In the genomic region with DNA sequence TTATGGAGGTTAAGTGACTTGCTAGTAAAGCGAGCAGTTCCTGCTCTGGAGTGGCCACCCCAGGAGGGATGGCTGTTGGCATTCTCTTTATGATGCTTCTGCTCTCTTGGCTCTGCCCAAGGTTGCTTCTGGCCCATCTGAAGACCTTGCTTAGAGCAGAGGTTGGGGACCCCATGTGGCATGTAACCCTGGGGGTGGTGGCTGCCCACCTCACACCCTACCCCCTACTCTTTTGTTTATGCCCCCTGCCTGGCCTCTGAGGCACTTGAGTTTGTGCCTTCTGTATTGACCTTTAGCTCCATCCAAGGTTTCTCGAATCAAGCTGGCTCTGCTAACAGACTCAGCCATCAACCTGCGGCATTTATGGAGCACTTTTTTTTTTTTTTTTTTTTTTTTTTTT, we compare ENCODE assay signal across 21 cellular contexts.
DNase-seq lines count a peak whose midpoint lies in the region; ATAC-seq and TF ChIP-seq lines count a peak whose summit lies in the region.
"Had no signal": no experiment of that assay in that cellular context is flagged by ENCODE, and none has a peak within 500 bp of the region (broad histone marks: within the 10 kb centered on the region; RNA-seq: fewer than 3 reads in every experiment).

No MANE protein-coding gene starts in this region.

- CTCF ChIA-PET in HEK293 (lab: Yijun Ruan, JAX) = interaction anchor here (0.6 kb wide), 2 partner anchors 10 to 66 kb away, joined by 3 read pairs; no protein-coding TSS in a partner anchor

- no peak for DNase-seq in WERI-Rb-1
- DNase-seq in neuronal stem cell (ENCODE audit: low spot score) = no peak
- no peak for DNase-seq in Ammon's horn (ENCODE audit: low spot score)
- no peak for DNase-seq in foreskin keratinocyte
- no peak for DNase-seq in midbrain (lab: John Stamatoyannopoulos, UW)
- no peak for DNase-seq in activated T-helper 1 cell treated with anti-CD3 and anti-CD28 coated beads, Interleukin-12 subunit alpha, Interleukin-12 subunit beta, Interleukin-2, Interleukin-4 antibody, amounts not matched to agents 30 ng/mL and 10 ng/mL and 1 ng/mL, durations not matched to agents 14 hours and 24 hours and 36 hours (ENCODE audit: low spot score)
- DNase-seq: DMS153, EL, GDM1, MM.1S, NCI-H2029, NCI-H2227 treated with DMSO at 0.1 percent for 48 hours, NCI-H526 treated with DMSO at 0.1 percent for 48 hours, Peyer's patch, SIG-M5 had no signal

- H3K4me2 ChIP-seq in BLaER1 treated with 17β-estradiol and CSF1 and Interleukin-3, amounts not matched to agents 10 nM and 100 nM = peak overlapping the region in 10 of 11 experiments; percentile 26 to 89 (median 86); a peak in 18 of 22 replicates
- no peak overlapping the region for H3K4me2 ChIP-seq in neuronal stem cell (ENCODE audit: insufficient read depth, low read length, poor library complexity, severe bottlenecking)

- H2BK120ac ChIP-seq in neuronal stem cell (ENCODE audit: low read depth, low read length) = no peak overlapping the region

- H3K4me3 Mint-ChIP-seq in activated T-helper 1 cell treated with anti-CD3 and anti-CD28 coated beads, Interleukin-12 subunit alpha, Interleukin-12 subunit beta, Interleukin-2, Interleukin-4 antibody, amounts not matched to agents 30 ng/mL and 10 ng/mL and 1 ng/mL, durations not matched to agents 14 hours and 24 hours and 36 hours = no peak overlapping the region
- H3K4me3 Mint-ChIP-seq: B cell had no signal

- H3K18ac ChIP-seq in neuronal stem cell (ENCODE audit: low read length) = peak overlapping the region; percentile 37

- peaks cover 0 to 10% (median 6%) of the 10 kb centered on the region in 11 experiments; a peak in 6 of 22 replicates for H3K9me3 ChIP-seq in BLaER1 treated with 17β-estradiol and CSF1 and Interleukin-3, amounts not matched to agents 10 nM and 100 nM (replicated peaks in 1 of 11)
- H3K9me3 ChIP-seq in HEK293 (ENCODE audit: control insufficient read depth, insufficient read depth, low read depth, low read length) = no peaks in the 10 kb centered on the region
- H3K9me3 ChIP-seq in WERI-Rb-1 (ENCODE audit: severe bottlenecking) = peaks cover 4% of the 10 kb centered on the region
- H3K9me3 ChIP-seq in neuronal stem cell (replicated peaks in 1 of 2; ENCODE audit: control insufficient read depth in 2 of 2, insufficient read depth in 1 of 2, low read depth in 1 of 2, low read length in 2 of 2) = no peaks in the 10 kb centered on the region
- H3K9me3 ChIP-seq: Peyer's patch had no signal

- POLR2A ChIA-PET in HEK293 (lab: Yijun Ruan, JAX) = no interaction called here

- no peak overlapping the region for H2AFZ ChIP-seq in neuronal stem cell (ENCODE audit: low read length)

- H4K8ac ChIP-seq in neuronal stem cell (ENCODE audit: low read depth, low read length) = no peak overlapping the region

- H3K14ac ChIP-seq in neuronal stem cell (ENCODE audit: low read length) = no peak overlapping the region

- H3K79me1 ChIP-seq in neuronal stem cell (ENCODE audit: low read depth, low read length) = no peaks in the 10 kb centered on the region

- no peak overlapping the region for H2BK15ac ChIP-seq in neuronal stem cell (ENCODE audit: low read length)

- intact Hi-C loops in activated T-helper 1 cell treated with anti-CD3 and anti-CD28 coated beads, Interleukin-12 subunit alpha, Interleukin-12 subunit beta, Interleukin-2, Interleukin-4 antibody, amounts not matched to agents 30 ng/mL and 10 ng/mL and 1 ng/mL, durations not matched to agents 14 hours and 24 hours and 36 hours (cut with micrococcal nuclease) = no loop called here

- no peak overlapping the region for H4K91ac ChIP-seq in neuronal stem cell (ENCODE audit: low read depth, low read length, poor library complexity)

- no peak overlapping the region for H3K27ac Mint-ChIP-seq in activated T-helper 1 cell treated with anti-CD3 and anti-CD28 coated beads, Interleukin-12 subunit alpha, Interleukin-12 subunit beta, Interleukin-2, Interleukin-4 antibody, amounts not matched to agents 30 ng/mL and 10 ng/mL and 1 ng/mL, durations not matched to agents 14 hours and 24 hours and 36 hours
- H3K27ac Mint-ChIP-seq: B cell had no signal

- no peak overlapping the region for H3K4ac ChIP-seq in neuronal stem cell (ENCODE audit: low read length)

- H3K27ac ChIP-seq in BLaER1 treated with 17β-estradiol and CSF1 and Interleukin-3, amounts not matched to agents 10 nM and 100 nM = peak overlapping the region in 6 of 11 experiments; percentile 55 to 93 (median 71); a peak in 10 of 22 replicates
- H3K27ac ChIP-seq in HEK293 (ENCODE audit: extremely low read depth, low read depth, low read length) (no peak overlapping the region), WERI-Rb-1 (peak overlapping the region; percentile 81), neuronal stem cell (replicated peaks; ENCODE audit: low read length) (no peak overlapping the region), foreskin keratinocyte (no peak overlapping the region)
- H3K27ac ChIP-seq: Peyer's patch, SK-N-MC had no signal

- H3K4me3 ChIP-seq in BLaER1 treated with 17β-estradiol and CSF1 and Interleukin-3, amounts not matched to agents 10 nM and 100 nM = peak overlapping the region in 1 of 10 experiments; percentile 11; a peak in 1 of 20 replicates
- H3K4me3 ChIP-seq in HEK293 (ENCODE audit: low read depth, low read length) (no peak overlapping the region), WERI-Rb-1 (ENCODE audit: low read depth, low read length) (no peak overlapping the region), neuronal stem cell (ENCODE audit: low read length in 2 of 2) (no peak overlapping the region)
- H3K4me3 ChIP-seq: GM12878, K562, Peyer's patch, SK-N-MC had no signal

- no peaks in the 10 kb centered on the region for H3K27me3 ChIP-seq in BLaER1 treated with 17β-estradiol and CSF1 and Interleukin-3, amounts not matched to agents 10 nM and 100 nM
- no peaks in the 10 kb centered on the region for H3K27me3 ChIP-seq in WERI-Rb-1 (ENCODE audit: insufficient read depth, low read depth, severe bottlenecking)
- no peaks in the 10 kb centered on the region for H3K27me3 ChIP-seq in neuronal stem cell (ENCODE audit: control insufficient read depth in 3 of 3, insufficient read depth in 3 of 3, low read depth in 1 of 3, low read length in 3 of 3)
- H3K27me3 ChIP-seq in foreskin keratinocyte = no peaks in the 10 kb centered on the region
- H3K27me3 ChIP-seq: Peyer's patch had no signal

- H3K4me1 Mint-ChIP-seq in activated T-helper 1 cell treated with anti-CD3 and anti-CD28 coated beads, Interleukin-12 subunit alpha, Interleukin-12 subunit beta, Interleukin-2, Interleukin-4 antibody, amounts not matched to agents 30 ng/mL and 10 ng/mL and 1 ng/mL, durations not matched to agents 14 hours and 24 hours and 36 hours (ENCODE audit: low read depth) = peaks cover 26% of the 10 kb centered on the region

- no peak overlapping the region for H2BK12ac ChIP-seq in neuronal stem cell (ENCODE audit: low read length)

- TF ChIP-seq CTCF in HEK293 (tag by site-specific recombination; IDR thresholded peaks at IDR 0.05) = no peak
- TF ChIP-seq CTCF in WERI-Rb-1 (IDR thresholded peaks at IDR 0.05; ENCODE audit: low read depth, low read length) = no peak
- no peak for TF ChIP-seq CTCF in foreskin keratinocyte (conservative IDR thresholded peaks at IDR 0.05)

- H4K20me1 ChIP-seq in BLaER1 treated with 17β-estradiol and CSF1 and Interleukin-3, amounts not matched to agents 10 nM and 100 nM = peaks cover 0 to 49% (median 5%) of the 10 kb centered on the region in 11 experiments; a peak in 7 of 22 replicates

- H3K4me1 ChIP-seq in BLaER1 treated with 17β-estradiol and CSF1 and Interleukin-3, amounts not matched to agents 10 nM and 100 nM = peaks cover 40 to 100% (median 98%) of the 10 kb centered on the region in 10 experiments
- peaks cover 9% of the 10 kb centered on the region for H3K4me1 ChIP-seq in HEK293 (ENCODE audit: control insufficient read depth, insufficient read depth, low read length)
- peaks cover 49 to 54% of the 10 kb centered on the region in 2 donors for H3K4me1 ChIP-seq in neuronal stem cell (ENCODE audit: control insufficient read depth in 2 of 2, insufficient read depth in 1 of 2, low read depth in 1 of 2, low read length in 2 of 2)
- no peaks in the 10 kb centered on the region for H3K4me1 ChIP-seq in foreskin keratinocyte
- H3K4me1 ChIP-seq: Peyer's patch had no signal

- H3K36me3 ChIP-seq in BLaER1 treated with 17β-estradiol and CSF1 and Interleukin-3, amounts not matched to agents 10 nM and 100 nM = peaks cover 0 to 38% (median 0%) of the 10 kb centered on the region in 11 experiments; a peak in 4 of 22 replicates
- H3K36me3 ChIP-seq in HEK293 (ENCODE audit: control insufficient read depth in 2 of 2, insufficient read depth in 1 of 2, low read length in 2 of 2) (no peaks in the 10 kb centered on the region), WERI-Rb-1 (peaks cover 8% of the 10 kb centered on the region), neuronal stem cell (replicated peaks in 1 of 2; ENCODE audit: control insufficient read depth in 2 of 2, insufficient read depth in 2 of 2, low read length in 2 of 2) (no peaks in the 10 kb centered on the region)
- H3K36me3 ChIP-seq: Peyer's patch had no signal

- H3K9ac ChIP-seq in BLaER1 treated with 17β-estradiol and CSF1 and Interleukin-3, amounts not matched to agents 10 nM and 100 nM = peak overlapping the region in 5 of 11 experiments; percentile 43 to 74 (median 68); a peak in 8 of 22 replicates
- no peak overlapping the region for H3K9ac ChIP-seq in neuronal stem cell (ENCODE audit: low read depth, low read length, poor library complexity)

- no peak overlapping the region for H2AK5ac ChIP-seq in neuronal stem cell (ENCODE audit: low read depth, low read length)

- H3K27me3 Mint-ChIP-seq in activated T-helper 1 cell treated with anti-CD3 and anti-CD28 coated beads, Interleukin-12 subunit alpha, Interleukin-12 subunit beta, Interleukin-2, Interleukin-4 antibody, amounts not matched to agents 30 ng/mL and 10 ng/mL and 1 ng/mL, durations not matched to agents 14 hours and 24 hours and 36 hours (ENCODE audit: insufficient read depth) = no peaks in the 10 kb centered on the region
- H3K27me3 Mint-ChIP-seq: B cell had no signal

- H3K9me3 Mint-ChIP-seq in activated T-helper 1 cell treated with anti-CD3 and anti-CD28 coated beads, Interleukin-12 subunit alpha, Interleukin-12 subunit beta, Interleukin-2, Interleukin-4 antibody, amounts not matched to agents 30 ng/mL and 10 ng/mL and 1 ng/mL, durations not matched to agents 14 hours and 24 hours and 36 hours = no peaks in the 10 kb centered on the region

- H2BK5ac ChIP-seq in neuronal stem cell (ENCODE audit: low read length) = no peak overlapping the region

- H3K36me3 Mint-ChIP-seq in activated T-helper 1 cell treated with anti-CD3 and anti-CD28 coated beads, Interleukin-12 subunit alpha, Interleukin-12 subunit beta, Interleukin-2, Interleukin-4 antibody, amounts not matched to agents 30 ng/mL and 10 ng/mL and 1 ng/mL, durations not matched to agents 14 hours and 24 hours and 36 hours (ENCODE audit: low read depth) = peaks cover 12% of the 10 kb centered on the region

- H3K23ac ChIP-seq in neuronal stem cell (ENCODE audit: low read depth, low read length, poor library complexity) = no peak overlapping the region

- no peak for ATAC-seq in foreskin keratinocyte
- ATAC-seq: GM12878, K562 had no signal

- WGBS in neuronal stem cell (ENCODE audit: extremely low coverage in 2 of 2, insufficient read length in 2 of 2, insufficient replicate concordance in 1 of 2), 2 donors = no CpG with 5 or more reads among the region's 3 CpGs

TF ChIP-seq in HEK293, 187 proteins besides CTCF, POLR2A, EP300 and RAD21 (continues in another document):
- TF ChIP-seq ZNF521 (tag by site-specific recombination; IDR thresholded peaks at IDR 0.05) = no peak

Comparison
In these comparisons a context has a peak if more than half of its experiments do, and no peak if none do; other contexts are left out.
1. H3K27ac ChIP-seq: peak in BLaER1 treated with 17β-estradiol and CSF1 and Interleukin-3, amounts not matched to agents 10 nM and 100 nM (6 of 11) and WERI-Rb-1 (single experiment); none in HEK293 (single experiment), neuronal stem cell (single experiment) and foreskin keratinocyte (single experiment).